In genomic region chr16:4726616-4727015, GRCh38 we compare ENCODE assay signal across 1 cellular context.
TF ChIP-seq lines count a peak whose summit lies in the region.

No MANE protein-coding gene starts in this region.

TF ChIP-seq in WTC11, 78 proteins besides CTCF, POLR2A, EP300 and RAD21 (continued from another document):
- TF ChIP-seq SMAD4 (CRISPR knock-in tag; IDR thresholded peaks at IDR 0.05) = no peak
- TF ChIP-seq SMAD3 (CRISPR knock-in tag; IDR thresholded peaks at IDR 0.05; ENCODE audit: borderline replicate concordance) = no peak
- no peak for TF ChIP-seq KAT7 (CRISPR knock-in tag; IDR thresholded peaks at IDR 0.05; ENCODE audit: borderline replicate concordance)
- no peak for TF ChIP-seq USF1 (CRISPR knock-in tag; IDR thresholded peaks at IDR 0.05)
